ENCODE assay signal across 8 cellular contexts in genomic region chr5:138282918-138283742, GRCh38. TPM values are rescaled to one million over a fixed set of nuclear protein-coding genes. Genes with fewer than 3 reads are reported as not detected.
DNase-seq lines count a peak whose midpoint lies in the region; ATAC-seq and TF ChIP-seq lines count a peak whose summit lies in the region.

No MANE protein-coding gene starts in this region.

- H3K36me3 ChIP-seq in prostate gland, result no peaks in the 10 kb centered on the region

- no peaks in the 10 kb centered on the region for H3K9me3 Mint-ChIP-seq in activated T-helper 1 cell treated with anti-CD3 and anti-CD28 coated beads, Interleukin-12 subunit alpha, Interleukin-12 subunit beta, Interleukin-2, Interleukin-4 antibody, amounts not matched to agents 30 ng/mL and 10 ng/mL and 1 ng/mL, durations not matched to agents 14 hours and 24 hours and 36 hours

- H3K9me3 ChIP-seq in prostate gland, result no peaks in the 10 kb centered on the region

- WGBS in prostate gland, result 53% methylated on average over 7 of the region's 7 CpGs

- TF ChIP-seq EP300 in Ishikawa (IDR thresholded peaks at IDR 0.05; ENCODE audit: borderline replicate concordance), result no peak

- no peak overlapping the region for H3K27ac Mint-ChIP-seq in activated T-helper 1 cell treated with anti-CD3 and anti-CD28 coated beads, Interleukin-12 subunit alpha, Interleukin-12 subunit beta, Interleukin-2, Interleukin-4 antibody, amounts not matched to agents 30 ng/mL and 10 ng/mL and 1 ng/mL, durations not matched to agents 14 hours and 24 hours and 36 hours

- intact Hi-C loops in prostate gland (cut with DNase I), result loop anchor here (5.0 kb wide), 1 partner anchor 61 kb away; no protein-coding TSS in a partner anchor
- intact Hi-C loops in activated T-helper 1 cell treated with anti-CD3 and anti-CD28 coated beads, Interleukin-12 subunit alpha, Interleukin-12 subunit beta, Interleukin-2, Interleukin-4 antibody, amounts not matched to agents 30 ng/mL and 10 ng/mL and 1 ng/mL, durations not matched to agents 14 hours and 24 hours and 36 hours (cut with micrococcal nuclease), result loop anchor here (1.0 kb wide), 1 partner anchor 103 kb away; no protein-coding TSS in a partner anchor

- ATAC-seq in GM19463 (IDR thresholded peaks at IDR 0.05; ENCODE audit: unreplicated experiment) (no peak), HG02870 (IDR thresholded peaks at IDR 0.05; ENCODE audit: unreplicated experiment) (no peak)

- no peaks in the 10 kb centered on the region for H3K4me1 ChIP-seq in prostate gland (replicated peaks)

- H3K27me3 Mint-ChIP-seq in activated T-helper 1 cell treated with anti-CD3 and anti-CD28 coated beads, Interleukin-12 subunit alpha, Interleukin-12 subunit beta, Interleukin-2, Interleukin-4 antibody, amounts not matched to agents 30 ng/mL and 10 ng/mL and 1 ng/mL, durations not matched to agents 14 hours and 24 hours and 36 hours (ENCODE audit: insufficient read depth), result no peaks in the 10 kb centered on the region

- in situ Hi-C loops in G401 (cut with HindIII; ENCODE audit: low sequenced_read_pairs), result no loop called here

- TF ChIP-seq CTCF in foreskin fibroblast (IDR thresholded peaks at IDR 0.05; ENCODE audit: low read depth, low read length), result peak; percentile 60
- TF ChIP-seq CTCF in prostate gland (IDR thresholded peaks at IDR 0.05), result peak in 2 of 4 experiments; percentile 55 to 79

- TF ChIP-seq RAD21 in Ishikawa (IDR thresholded peaks at IDR 0.05; ENCODE audit: low read depth), result peak; percentile 82

- H3K36me3 Mint-ChIP-seq in activated T-helper 1 cell treated with anti-CD3 and anti-CD28 coated beads, Interleukin-12 subunit alpha, Interleukin-12 subunit beta, Interleukin-2, Interleukin-4 antibody, amounts not matched to agents 30 ng/mL and 10 ng/mL and 1 ng/mL, durations not matched to agents 14 hours and 24 hours and 36 hours (ENCODE audit: low read depth), result peaks cover 6% of the 10 kb centered on the region

- H3K4me3 Mint-ChIP-seq in activated T-helper 1 cell treated with anti-CD3 and anti-CD28 coated beads, Interleukin-12 subunit alpha, Interleukin-12 subunit beta, Interleukin-2, Interleukin-4 antibody, amounts not matched to agents 30 ng/mL and 10 ng/mL and 1 ng/mL, durations not matched to agents 14 hours and 24 hours and 36 hours, result no peak overlapping the region

- no peak for TF ChIP-seq POLR2A in prostate gland (IDR thresholded peaks at IDR 0.05)

- DNase-seq in G401 (ENCODE audit: low spot score) (peak; percentile 59), SW 1271 (lab: John Stamatoyannopoulos, UW) (peak; percentile 17 to 45), foreskin fibroblast (peak; percentile 34 to 73), prostate gland (ENCODE audit: low spot score) (peak; percentile 60)
- no peak for DNase-seq in activated T-helper 1 cell treated with anti-CD3 and anti-CD28 coated beads, Interleukin-12 subunit alpha, Interleukin-12 subunit beta, Interleukin-2, Interleukin-4 antibody, amounts not matched to agents 30 ng/mL and 10 ng/mL and 1 ng/mL, durations not matched to agents 14 hours and 24 hours and 36 hours (ENCODE audit: low spot score)

- no peak overlapping the region for H3K4me3 ChIP-seq in foreskin fibroblast (ENCODE audit: low read depth in 1 of 2, low read length in 2 of 2)
- H3K4me3 ChIP-seq in prostate gland, result no peak overlapping the region

- no peaks in the 10 kb centered on the region for H3K27me3 ChIP-seq in prostate gland (replicated peaks; ENCODE audit: insufficient read depth)

- no peak overlapping the region for H3K27ac ChIP-seq in prostate gland

- H3K4me1 Mint-ChIP-seq in activated T-helper 1 cell treated with anti-CD3 and anti-CD28 coated beads, Interleukin-12 subunit alpha, Interleukin-12 subunit beta, Interleukin-2, Interleukin-4 antibody, amounts not matched to agents 30 ng/mL and 10 ng/mL and 1 ng/mL, durations not matched to agents 14 hours and 24 hours and 36 hours (ENCODE audit: low read depth), result no peaks in the 10 kb centered on the region

TF ChIP-seq in Ishikawa, 13 proteins besides CTCF, POLR2A, EP300 and RAD21:
- no peak for TF ChIP-seq CEBPB (IDR thresholded peaks at IDR 0.05)
- peak; percentile 80 for TF ChIP-seq MAX (IDR thresholded peaks at IDR 0.05)
- 0 out of 2 replicates have a peak, but pooled peaks have one; percentile 11 for TF ChIP-seq USF1 (IDR thresholded peaks at IDR 0.05)
- peak; percentile 69 for TF ChIP-seq TEAD4 (IDR thresholded peaks at IDR 0.05)

RNA-seq across cellular contexts. Expression of gene GFRA3, which starts 8.7 kb away (rescaled TPM):
- not detected in 2 replicates for total RNA-seq in G401 (2014; rRNA removed; shearing (Covaris generic))
- 1 to 10 TPM in 1 of 2 donors, not detected in 1; 1.9 TPM for total RNA-seq in prostate gland
- 0.13 TPM in 1 of 2 replicates, not detected in the other for total RNA-seq in activated T-helper 1 cell treated with anti-CD3 and anti-CD28 coated beads, Interleukin-12 subunit alpha, Interleukin-12 subunit beta, Interleukin-2, Interleukin-4 antibody, amounts not matched to agents 30 ng/mL and 10 ng/mL and 1 ng/mL, durations not matched to agents 14 hours and 24 hours and 36 hours

RNA-seq across cellular contexts. Expression of gene CDC25C, which starts 48.5 kb away (rescaled TPM):
- 39.8 and 57.5 TPM in 2 replicates for total RNA-seq in G401 (2014; rRNA removed; shearing (Covaris generic))
- total RNA-seq in prostate gland, result 1 to 10 TPM in 1 of 2 donors, under 1 TPM in 1; 0.14 to 3.2 TPM
- total RNA-seq in activated T-helper 1 cell treated with anti-CD3 and anti-CD28 coated beads, Interleukin-12 subunit alpha, Interleukin-12 subunit beta, Interleukin-2, Interleukin-4 antibody, amounts not matched to agents 30 ng/mL and 10 ng/mL and 1 ng/mL, durations not matched to agents 14 hours and 24 hours and 36 hours, result 5.3 and 5.6 TPM in 2 replicates

RNA-seq across cellular contexts. Expression of gene FAM53C, which starts 54.9 kb away (rescaled TPM):
- total RNA-seq in G401 (2014; rRNA removed; shearing (Covaris generic)), result 57.3 and 76.4 TPM in 2 replicates
- 10 to 100 TPM; 32.9 to 81.0 TPM for total RNA-seq in prostate gland
- 27.0 and 29.2 TPM in 2 replicates for total RNA-seq in activated T-helper 1 cell treated with anti-CD3 and anti-CD28 coated beads, Interleukin-12 subunit alpha, Interleukin-12 subunit beta, Interleukin-2, Interleukin-4 antibody, amounts not matched to agents 30 ng/mL and 10 ng/mL and 1 ng/mL, durations not matched to agents 14 hours and 24 hours and 36 hours
